ENCODE assay signal across 8 cellular contexts in genomic region chr17:45425125-45425983, GRCh38. TPM values are rescaled to one million over a fixed set of nuclear protein-coding genes. Genes with fewer than 3 reads are reported as not detected.
A peak's percentile ranks its signal among the peaks of the same experiment; 100 is the strongest.
DNase-seq lines count a peak whose midpoint lies in the region; ATAC-seq and TF ChIP-seq lines count a peak whose summit lies in the region.

No MANE protein-coding gene starts in this region.

- H3K4me1 ChIP-seq in mammary epithelial cell (ENCODE audit: insufficient read depth, low read length) (peaks cover 17% of the 10 kb centered on the region), right lobe of liver (peaks cover 0 to 15% (median 0%) of the 10 kb centered on the region in 4 donors)

- peak; percentile 70 to 85 (median 76) for ATAC-seq in right lobe of liver
- ATAC-seq in HG03159 (IDR thresholded peaks at IDR 0.05; ENCODE audit: unreplicated experiment): no peak
- ATAC-seq in HG03280 (IDR thresholded peaks at IDR 0.05; ENCODE audit: unreplicated experiment): no peak
- ATAC-seq in GM18511 (IDR thresholded peaks at IDR 0.05; ENCODE audit: unreplicated experiment): no peak

- H4K20me1 ChIP-seq in mammary epithelial cell (ENCODE audit: insufficient read depth, low read length): no peaks in the 10 kb centered on the region

- in situ Hi-C loops in mammary epithelial cell (cut with MboI; ENCODE audit: low sequenced_read_pairs in 2 of 2): loop anchor here in 1 of 2 donors (25.0 kb wide), 1 partner anchor 437 kb away; no protein-coding TSS in a partner anchor

- intact Hi-C loops in mammary epithelial cell (cut with micrococcal nuclease): loop anchor here (1.0 to 2.0 kb wide), 2 partner anchors 31 to 206 kb away; no protein-coding TSS in a partner anchor
- intact Hi-C loops in right lobe of liver (cut with DNase I): no loop called here

- H3K79me2 ChIP-seq in mammary epithelial cell (ENCODE audit: insufficient read depth, low read length): peaks cover 64% of the 10 kb centered on the region

- TF ChIP-seq POLR2A in right lobe of liver (IDR thresholded peaks at IDR 0.05): no peak

- CTCF ChIA-PET in mammary epithelial cell (lab: Charles Lee; ENCODE audit: low non-redundant PET): interaction anchor here (0.6 kb wide), 1 partner anchor 30 kb away, joined by 4 read pairs; no protein-coding TSS in a partner anchor

- no peaks in the 10 kb centered on the region for H3K9me3 ChIP-seq in mammary epithelial cell (replicated peaks; ENCODE audit: insufficient read depth, low read length)
- no peaks in the 10 kb centered on the region for H3K9me3 ChIP-seq in right lobe of liver

- BruUV-seq in mammary epithelial cell (replicated peaks; lab: Mats Ljungman, UMichigan): no TSS peak

- H3K27me3 ChIP-seq in mammary epithelial cell (ENCODE audit: insufficient read depth, low read length): no peaks in the 10 kb centered on the region
- H3K27me3 ChIP-seq in right lobe of liver: peaks cover 0 to 6% of the 10 kb centered on the region in 2 donors

- 7% methylated on average over 7 of the region's 18 CpGs for WGBS in mammary epithelial cell (ENCODE audit: low coverage, missing lambda C conversion rate)
- no CpG with 5 or more reads among the region's 18 CpGs for WGBS in right lobe of liver (ENCODE audit: insufficient coverage, low coverage, low lambda C conversion rate, missing lambda C conversion rate)

- H3K27ac ChIP-seq in mammary epithelial cell (ENCODE audit: insufficient read depth, low read depth, low read length) (peak overlapping the region; percentile 67), right lobe of liver (no peak overlapping the region)

- DNase-seq in H4 (ENCODE audit: low spot score): peak; percentile 77
- DNase-seq in NCI-H345 treated with DMSO at 0.1 percent for 48 hours (lab: John Stamatoyannopoulos, UW; ENCODE audit: unreplicated experiment): peak; percentile 23
- peak; percentile 97 for DNase-seq in mammary epithelial cell
- peak; percentile 67 to 84 (median 74) for DNase-seq in right lobe of liver
- DNase-seq in activated CD4-positive, alpha-beta T cell treated with anti-CD3 and anti-CD28 coated beads, Interleukin-2, amount 50 U/mL, for 1 hour: no peak

- peak overlapping the region; percentile 84 for H2AFZ ChIP-seq in mammary epithelial cell (ENCODE audit: low read depth, low read length)

- TF ChIP-seq CTCF in mammary epithelial cell (conservative IDR thresholded peaks at IDR 0.05 in 1 of 2, IDR thresholded peaks at IDR 0.05 in 1 of 2; ENCODE audit: extremely low read depth in 1 of 2, insufficient read depth in 1 of 2, low read depth in 1 of 2, low read length in 2 of 2) (peak in 1 of 2 donors; percentile 64), right lobe of liver (IDR thresholded peaks at IDR 0.05) (peak in 2 of 4 donors; percentile 31 to 48)

- H3K4me3 ChIP-seq in mammary epithelial cell (replicated peaks in 1 of 3; ENCODE audit: insufficient read depth in 1 of 3, low read depth in 2 of 3, low read length in 3 of 3) (peak overlapping the region; percentile 42 to 47 (median 42)), right lobe of liver (peak overlapping the region in 2 of 3 donors; percentile 16 to 30)

- peak overlapping the region; percentile 54 for H3K9ac ChIP-seq in mammary epithelial cell (ENCODE audit: insufficient read depth, low read length)

- peak overlapping the region; percentile 83 for H3K4me2 ChIP-seq in mammary epithelial cell (ENCODE audit: insufficient read depth, low read depth, low read length)

- dilution Hi-C loops in mammary epithelial cell (cut with HindIII; ENCODE audit: low sequenced_read_pairs): no loop called here

- H3K36me3 ChIP-seq in mammary epithelial cell (ENCODE audit: insufficient read depth, low read length) (no peaks in the 10 kb centered on the region), right lobe of liver (no peaks in the 10 kb centered on the region)

RNA-seq across cellular contexts. Expression of gene ARHGAP27, which starts 7.3 kb away (rescaled TPM):
- total RNA-seq in H4 (2014; rRNA removed; shearing (Covaris generic)): 0.46 and 1.4 TPM in 2 replicates
- 10 to 100 TPM; 24.8 to 31.3 TPM for total RNA-seq in mammary epithelial cell
- 18.5 TPM for polyA plus RNA-seq in mammary epithelial cell
- polyA minus RNA-seq in mammary epithelial cell: 11.2 TPM
- total RNA-seq in right lobe of liver: 1 to 10 TPM; 4.9 to 9.3 (median 6.8) TPM

Comparison
In these comparisons a context has a peak if more than half of its experiments do, and no peak if none do; other contexts are left out.
1. ATAC-seq: peak in right lobe of liver (4 of 4); none in HG03159 (single experiment), HG03280 (single experiment) and GM18511 (single experiment).